ENCODE assay signal across 1 cellular context in the genomic region with DNA sequence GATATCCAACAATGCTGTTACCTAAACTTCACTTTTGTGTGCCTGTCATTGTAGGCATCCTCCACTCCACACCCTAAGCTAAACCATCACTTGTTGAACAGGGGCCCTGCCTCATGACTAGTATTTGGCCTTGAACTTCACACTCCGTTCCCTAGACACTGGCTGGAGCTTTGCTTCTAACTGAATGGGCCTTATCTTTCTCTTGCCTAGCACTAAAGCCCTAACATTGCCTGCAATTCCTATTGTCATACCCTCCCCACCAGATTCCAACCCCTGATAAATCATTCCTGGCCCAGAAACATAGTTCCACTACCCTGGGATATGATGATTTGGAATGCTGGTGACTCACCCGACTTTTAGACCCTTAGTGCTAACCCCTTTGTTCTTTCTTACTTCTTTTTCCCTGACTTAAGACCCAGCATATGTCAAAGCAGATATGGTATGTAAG.
TF ChIP-seq lines count a peak whose summit lies in the region.

No MANE protein-coding gene starts in this region.

TF ChIP-seq in K562, 482 proteins besides CTCF, POLR2A, EP300 and RAD21 (continued from another document):
- TF ChIP-seq, protein P1, sequence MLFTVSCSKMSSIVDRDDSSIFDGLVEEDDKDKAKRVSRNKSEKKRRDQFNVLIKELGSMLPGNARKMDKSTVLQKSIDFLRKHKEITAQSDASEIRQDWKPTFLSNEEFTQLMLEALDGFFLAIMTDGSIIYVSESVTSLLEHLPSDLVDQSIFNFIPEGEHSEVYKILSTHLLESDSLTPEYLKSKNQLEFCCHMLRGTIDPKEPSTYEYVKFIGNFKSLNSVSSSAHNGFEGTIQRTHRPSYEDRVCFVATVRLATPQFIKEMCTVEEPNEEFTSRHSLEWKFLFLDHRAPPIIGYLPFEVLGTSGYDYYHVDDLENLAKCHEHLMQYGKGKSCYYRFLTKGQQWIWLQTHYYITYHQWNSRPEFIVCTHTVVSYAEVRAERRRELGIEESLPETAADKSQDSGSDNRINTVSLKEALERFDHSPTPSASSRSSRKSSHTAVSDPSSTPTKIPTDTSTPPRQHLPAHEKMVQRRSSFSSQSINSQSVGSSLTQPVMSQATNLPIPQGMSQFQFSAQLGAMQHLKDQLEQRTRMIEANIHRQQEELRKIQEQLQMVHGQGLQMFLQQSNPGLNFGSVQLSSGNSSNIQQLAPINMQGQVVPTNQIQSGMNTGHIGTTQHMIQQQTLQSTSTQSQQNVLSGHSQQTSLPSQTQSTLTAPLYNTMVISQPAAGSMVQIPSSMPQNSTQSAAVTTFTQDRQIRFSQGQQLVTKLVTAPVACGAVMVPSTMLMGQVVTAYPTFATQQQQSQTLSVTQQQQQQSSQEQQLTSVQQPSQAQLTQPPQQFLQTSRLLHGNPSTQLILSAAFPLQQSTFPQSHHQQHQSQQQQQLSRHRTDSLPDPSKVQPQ (CRISPR knock-in tag; IDR thresholded peaks at IDR 0.05; ENCODE audit: borderline replicate concordance) = no peak
- TF ChIP-seq SMARCA4 (IDR thresholded peaks at IDR 0.05) = peak; percentile 71
- TF ChIP-seq, protein P2, sequence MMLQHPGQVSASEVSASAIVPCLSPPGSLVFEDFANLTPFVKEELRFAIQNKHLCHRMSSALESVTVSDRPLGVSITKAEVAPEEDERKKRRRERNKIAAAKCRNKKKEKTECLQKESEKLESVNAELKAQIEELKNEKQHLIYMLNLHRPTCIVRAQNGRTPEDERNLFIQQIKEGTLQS (IDR thresholded peaks at IDR 0.05) = peak; percentile 75
- TF ChIP-seq, protein P2 (CRISPR knock-in tag; conservative IDR thresholded peaks at IDR 0.05) = no peak
- peak; percentile 65 for TF ChIP-seq CBFA2T3 (IDR thresholded peaks at IDR 0.05)
- TF ChIP-seq ZNF785 (CRISPR knock-in tag; IDR thresholded peaks at IDR 0.05) = no peak
- no peak for TF ChIP-seq ATF7 (IDR thresholded peaks at IDR 0.05)
- 0 out of 2 replicates have a peak, but pooled peaks have one; percentile 26 for TF ChIP-seq CBFA2T2 (conservative IDR thresholded peaks at IDR 0.05)
- no peak for TF ChIP-seq ZNF174 (CRISPR knock-in tag; IDR thresholded peaks at IDR 0.05)
- TF ChIP-seq, protein P3, sequence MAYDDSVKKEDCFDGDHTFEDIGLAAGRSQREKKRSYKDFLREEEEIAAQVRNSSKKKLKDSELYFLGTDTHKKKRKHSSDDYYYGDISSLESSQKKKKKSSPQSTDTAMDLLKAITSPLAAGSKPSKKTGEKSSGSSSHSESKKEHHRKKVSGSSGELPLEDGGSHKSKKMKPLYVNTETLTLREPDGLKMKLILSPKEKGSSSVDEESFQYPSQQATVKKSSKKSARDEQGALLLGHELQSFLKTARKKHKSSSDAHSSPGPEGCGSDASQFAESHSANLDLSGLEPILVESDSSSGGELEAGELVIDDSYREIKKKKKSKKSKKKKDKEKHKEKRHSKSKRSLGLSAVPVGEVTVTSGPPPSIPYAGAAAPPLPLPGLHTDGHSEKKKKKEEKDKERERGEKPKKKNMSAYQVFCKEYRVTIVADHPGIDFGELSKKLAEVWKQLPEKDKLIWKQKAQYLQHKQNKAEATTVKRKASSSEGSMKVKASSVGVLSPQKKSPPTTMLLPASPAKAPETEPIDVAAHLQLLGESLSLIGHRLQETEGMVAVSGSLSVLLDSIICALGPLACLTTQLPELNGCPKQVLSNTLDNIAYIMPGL (CRISPR knock-in tag; IDR thresholded peaks at IDR 0.05) = no peak
- TF ChIP-seq GATA2 (CRISPR knock-in tag; IDR thresholded peaks at IDR 0.05) = 0 out of 2 replicates have a peak, but pooled peaks have one; percentile 40
- TF ChIP-seq TRIM24 (IDR thresholded peaks at IDR 0.05) = peak in 1 of 2 experiments; percentile 30; a peak in 1 of 4 replicates
- TF ChIP-seq, protein P4, sequence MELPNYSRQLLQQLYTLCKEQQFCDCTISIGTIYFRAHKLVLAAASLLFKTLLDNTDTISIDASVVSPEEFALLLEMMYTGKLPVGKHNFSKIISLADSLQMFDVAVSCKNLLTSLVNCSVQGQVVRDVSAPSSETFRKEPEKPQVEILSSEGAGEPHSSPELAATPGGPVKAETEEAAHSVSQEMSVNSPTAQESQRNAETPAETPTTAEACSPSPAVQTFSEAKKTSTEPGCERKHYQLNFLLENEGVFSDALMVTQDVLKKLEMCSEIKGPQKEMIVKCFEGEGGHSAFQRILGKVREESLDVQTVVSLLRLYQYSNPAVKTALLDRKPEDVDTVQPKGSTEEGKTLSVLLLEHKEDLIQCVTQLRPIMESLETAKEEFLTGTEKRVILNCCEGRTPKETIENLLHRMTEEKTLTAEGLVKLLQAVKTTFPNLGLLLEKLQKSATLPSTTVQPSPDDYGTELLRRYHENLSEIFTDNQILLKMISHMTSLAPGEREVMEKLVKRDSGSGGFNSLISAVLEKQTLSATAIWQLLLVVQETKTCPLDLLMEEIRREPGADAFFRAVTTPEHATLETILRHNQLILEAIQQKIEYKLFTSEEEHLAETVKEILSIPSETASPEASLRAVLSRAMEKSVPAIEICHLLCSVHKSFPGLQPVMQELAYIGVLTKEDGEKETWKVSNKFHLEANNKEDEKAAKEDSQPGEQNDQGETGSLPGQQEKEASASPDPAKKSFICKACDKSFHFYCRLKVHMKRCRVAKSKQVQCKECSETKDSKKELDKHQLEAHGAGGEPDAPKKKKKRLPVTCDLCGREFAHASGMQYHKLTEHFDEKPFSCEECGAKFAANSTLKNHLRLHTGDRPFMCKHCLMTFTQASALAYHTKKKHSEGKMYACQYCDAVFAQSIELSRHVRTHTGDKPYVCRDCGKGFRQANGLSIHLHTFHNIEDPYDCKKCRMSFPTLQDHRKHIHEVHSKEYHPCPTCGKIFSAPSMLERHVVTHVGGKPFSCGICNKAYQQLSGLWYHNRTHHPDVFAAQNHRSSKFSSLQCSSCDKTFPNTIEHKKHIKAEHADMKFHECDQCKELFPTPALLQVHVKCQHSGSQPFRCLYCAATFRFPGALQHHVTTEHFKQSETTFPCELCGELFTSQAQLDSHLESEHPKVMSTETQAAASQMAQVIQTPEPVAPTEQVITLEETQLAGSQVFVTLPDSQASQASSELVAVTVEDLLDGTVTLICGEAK (IDR thresholded peaks at IDR 0.05) = no peak
- TF ChIP-seq, protein P4 (CRISPR knock-in tag; IDR thresholded peaks at IDR 0.05) = no peak
- TF ChIP-seq SMARCB1 (IDR thresholded peaks at IDR 0.05; ENCODE audit: insufficient read length, low read depth) = peak; percentile 55
- TF ChIP-seq, protein P5, sequence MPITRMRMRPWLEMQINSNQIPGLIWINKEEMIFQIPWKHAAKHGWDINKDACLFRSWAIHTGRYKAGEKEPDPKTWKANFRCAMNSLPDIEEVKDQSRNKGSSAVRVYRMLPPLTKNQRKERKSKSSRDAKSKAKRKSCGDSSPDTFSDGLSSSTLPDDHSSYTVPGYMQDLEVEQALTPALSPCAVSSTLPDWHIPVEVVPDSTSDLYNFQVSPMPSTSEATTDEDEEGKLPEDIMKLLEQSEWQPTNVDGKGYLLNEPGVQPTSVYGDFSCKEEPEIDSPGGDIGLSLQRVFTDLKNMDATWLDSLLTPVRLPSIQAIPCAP (CRISPR knock-in tag; IDR thresholded peaks at IDR 0.05; ENCODE audit: borderline replicate concordance) = no peak
- TF ChIP-seq JUND (IDR thresholded peaks at IDR 0.05; ENCODE audit: borderline replicate concordance, low read depth, low read length) = peak; percentile 66; the same call in 1 of the 2 replicates
- TF ChIP-seq JUND (tag; IDR thresholded peaks at IDR 0.05; ENCODE audit: borderline replicate concordance, low read depth, low read length) = peak; percentile 64; the same call in 2 of the 3 replicates
- no peak for TF ChIP-seq HDAC2 (IDR thresholded peaks at IDR 0.05)
- TF ChIP-seq HDAC3 (IDR thresholded peaks at IDR 0.05; ENCODE audit: borderline replicate concordance, partially characterized antibody) = no peak
- TF ChIP-seq NCOA4 (IDR thresholded peaks at IDR 0.05; ENCODE audit: partially characterized antibody) = no peak
- TF ChIP-seq, protein P6, sequence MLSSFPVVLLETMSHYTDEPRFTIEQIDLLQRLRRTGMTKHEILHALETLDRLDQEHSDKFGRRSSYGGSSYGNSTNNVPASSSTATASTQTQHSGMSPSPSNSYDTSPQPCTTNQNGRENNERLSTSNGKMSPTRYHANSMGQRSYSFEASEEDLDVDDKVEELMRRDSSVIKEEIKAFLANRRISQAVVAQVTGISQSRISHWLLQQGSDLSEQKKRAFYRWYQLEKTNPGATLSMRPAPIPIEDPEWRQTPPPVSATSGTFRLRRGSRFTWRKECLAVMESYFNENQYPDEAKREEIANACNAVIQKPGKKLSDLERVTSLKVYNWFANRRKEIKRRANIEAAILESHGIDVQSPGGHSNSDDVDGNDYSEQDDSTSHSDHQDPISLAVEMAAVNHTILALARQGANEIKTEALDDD (IDR thresholded peaks at IDR 0.05) = peak; percentile 88
- no peak for TF ChIP-seq WHSC1 (IDR thresholded peaks at IDR 0.05; ENCODE audit: low read length)
- no peak for TF ChIP-seq MCM3 (IDR thresholded peaks at IDR 0.05)
- TF ChIP-seq SOX6 (IDR thresholded peaks at IDR 0.05) = peak; percentile 93
- TF ChIP-seq CEBPB (tag; IDR thresholded peaks at IDR 0.05) = no peak
- peak; percentile 68; the same call in 1 of the 2 replicates for TF ChIP-seq DPF2 (IDR thresholded peaks at IDR 0.05)
- TF ChIP-seq TEAD4 (IDR thresholded peaks at IDR 0.05; ENCODE audit: low read length) = peak; percentile 47; the same call in 1 of the 2 replicates
- TF ChIP-seq TEAD4 (CRISPR knock-in tag; IDR thresholded peaks at IDR 0.05; ENCODE audit: borderline replicate concordance) = no peak
- peak; percentile 34; the same call in 1 of the 2 replicates for TF ChIP-seq CTBP1 (IDR thresholded peaks at IDR 0.05; ENCODE audit: borderline replicate concordance)
- TF ChIP-seq NFIX (CRISPR knock-in tag; IDR thresholded peaks at IDR 0.05; ENCODE audit: low read depth) = no peak
- TF ChIP-seq MTA1 (IDR thresholded peaks at IDR 0.05; ENCODE audit: borderline replicate concordance) = 0 out of 2 replicates have a peak, but pooled peaks have one; percentile 16
- peak in 1 of 2 experiments; percentile 55; a peak in 2 of 4 replicates for TF ChIP-seq HDAC1 (IDR thresholded peaks at IDR 0.05)
